In genomic region chr12:92444763-92445162, GRCh38 we compare ENCODE assay signal across 8 cellular contexts.
A peak's percentile ranks its signal among the peaks of the same experiment; 100 is the strongest.
DNase-seq lines count a peak whose midpoint lies in the region; ATAC-seq, FAIRE-seq and TF ChIP-seq lines count a peak whose summit lies in the region.
"Had no signal": no experiment of that assay in that cellular context is flagged by ENCODE, and none has a peak within 500 bp of the region (broad histone marks: within the 10 kb centered on the region; RNA-seq: fewer than 3 reads in every experiment).

No MANE protein-coding gene starts in this region.

- H3K4me2 ChIP-seq in GM12878 (ENCODE audit: control insufficient read depth, insufficient read depth) = peak overlapping the region; percentile 67

- H3K9ac ChIP-seq in GM12878 (ENCODE audit: control insufficient read depth, insufficient read depth, low read length) = peak overlapping the region; percentile 75

- no peaks in the 10 kb centered on the region for H4K20me1 ChIP-seq in GM12878 (ENCODE audit: control insufficient read depth, insufficient read depth)

- TF ChIP-seq POLR2A in GM12878 (IDR thresholded peaks at IDR 0.05; ENCODE audit: low read depth, low read length) = peak; percentile 8; the same call in 1 of the 2 replicates

- in situ Hi-C loops in GM12878 (cut with MboI) = no loop called here

- no peak for TF ChIP-seq RAD21 in GM12878 (IDR thresholded peaks at IDR 0.05; ENCODE audit: insufficient read depth, low read depth, low read length)

- CTCF ChIA-PET in GM12878 (lab: Yijun Ruan, JAX) = interaction anchor here (0.7 to 2.4 kb wide), 13 partner anchors 18 to 1062 kb away, joined by 3 to 11 read pairs (median 4); no protein-coding TSS in a partner anchor

- SMC1A ChIA-PET in GM12878 (lab: Charles Lee; ENCODE audit: uncharacterized antibody, unreplicated experiment) = interaction anchor here (0.6 to 10.0 kb wide), 32 partner anchors 10 to 953 kb away, joined by 3 to 117 read pairs (median 6); partner anchors contain the start of gene BTG1

- ATAC-seq in GM19463 (IDR thresholded peaks at IDR 0.05; ENCODE audit: unreplicated experiment) (peak; percentile 22), HG03135 (IDR thresholded peaks at IDR 0.05; ENCODE audit: unreplicated experiment) (peak; percentile 39), GM12878 (peak; percentile 72)

- TSS peak; percentile 96 for BruUV-seq in GM12878 (replicated peaks; lab: Mats Ljungman, UMichigan)

- 1% methylated on average over 9 of the region's 9 CpGs for WGBS in GM12878 (ENCODE audit: insufficient coverage, insufficient replicate concordance, low lambda C conversion rate, missing lambda C conversion rate)

- no peak for TF ChIP-seq EP300 in GM12878 (IDR thresholded peaks at IDR 0.05; ENCODE audit: borderline replicate concordance in 1 of 2, control insufficient read depth in 1 of 2, low read depth in 2 of 2, low read length in 2 of 2)

- TF ChIP-seq CTCF in GM12878 (IDR thresholded peaks at IDR 0.05 in 2 of 3, conservative IDR thresholded peaks at IDR 0.05 in 1 of 3; ENCODE audit: control insufficient read depth in 2 of 3, extremely low read depth in 1 of 3, insufficient read depth in 1 of 3, low read depth in 3 of 3, low read length in 3 of 3) (no peak), tibial artery (IDR thresholded peaks at IDR 0.05) (no peak)

- H3K4me3 ChIP-seq in GM12878 (no peak overlapping the region), tibial artery (no peak overlapping the region)
- H3K4me3 ChIP-seq: HAP-1 had no signal

- H3K27me3 ChIP-seq in GM12878 (replicated peaks in 1 of 2; ENCODE audit: control insufficient read depth in 2 of 2, insufficient read depth in 2 of 2, low read length in 1 of 2) = no peaks in the 10 kb centered on the region
- no peaks in the 10 kb centered on the region for H3K27me3 ChIP-seq in tibial artery

- peaks cover 2% of the 10 kb centered on the region; the same call in 1 of the 2 replicates for H3K79me2 ChIP-seq in GM12878 (ENCODE audit: control insufficient read depth, insufficient read depth, low read length)

- RAD21 ChIA-PET in GM12878 (lab: Charles Lee; ENCODE audit: unreplicated experiment) = interaction anchor here (0.8 to 5.3 kb wide), 24 partner anchors 8 to 299 kb away, joined by 3 to 67 read pairs (median 10); partner anchors contain the start of gene BTG1

- POLR2A ChIA-PET in GM12878 (lab: Charles Lee) = interaction anchor here (1.0 to 5.1 kb wide), 13 partner anchors 10 to 299 kb away, joined by 3 to 34 read pairs (median 7); partner anchors contain the start of gene BTG1

- intact Hi-C loops in GM12878 (cut with micrococcal nuclease; ENCODE audit: unreplicated experiment) (loop anchor here (1.0 to 5.0 kb wide), 8 partner anchors 12 to 297 kb away; partner anchors contain the start of gene BTG1), tibial artery (cut with DNase I; ENCODE audit: low total_unique reads) (no loop called here)

- no peaks in the 10 kb centered on the region for H3K36me3 ChIP-seq in GM12878 (ENCODE audit: control insufficient read depth in 2 of 2, insufficient read depth in 2 of 2, low read length in 1 of 2)
- H3K36me3 ChIP-seq in tibial artery = no peaks in the 10 kb centered on the region
- H3K36me3 ChIP-seq: HAP-1 had no signal

- H3K9me3 ChIP-seq in GM12878 (replicated peaks; ENCODE audit: control insufficient read depth, insufficient read depth, low read length) (peaks cover 8% of the 10 kb centered on the region), tibial artery (no peaks in the 10 kb centered on the region)
- H3K9me3 ChIP-seq: HAP-1 had no signal

- H3K27ac ChIP-seq in GM12878 (ENCODE audit: control insufficient read depth, insufficient read depth) (peak overlapping the region; percentile 100), tibial artery (no peak overlapping the region)

- H3K4me1 ChIP-seq in GM12878 (ENCODE audit: control insufficient read depth, insufficient read depth, low read length) (peaks cover 44% of the 10 kb centered on the region), tibial artery (peaks cover 0 to 21% (median 4%) of the 10 kb centered on the region in 4 donors)
- H3K4me1 ChIP-seq: HAP-1 had no signal

- no peak for FAIRE-seq in GM12878 (lab: Jason Lieb, UNC)

- DNase-seq in GM12878 (ENCODE audit: low read depth, low spot score) (no peak), tibial artery (peak; percentile 48 to 69), epidermal melanocyte (ENCODE audit: insufficient read length, low spot score) (no peak), NCI-H146 treated with DMSO at 0.1 percent for 48 hours (lab: John Stamatoyannopoulos, UW; ENCODE audit: unreplicated experiment) (no peak)
- no peak for DNase-seq in activated CD4-positive, alpha-beta T cell treated with anti-CD3 and anti-CD28 coated beads for 4 hours

- H2AFZ ChIP-seq in GM12878 (ENCODE audit: control insufficient read depth, low read depth, low read length) = peak overlapping the region; percentile 34; the same call in 1 of the 2 replicates

TF ChIP-seq in GM12878, 131 proteins besides CTCF, POLR2A, EP300 and RAD21 (continues in another document):
- peak; percentile 4; the same call in 1 of the 2 replicates for TF ChIP-seq PRDM15 (CRISPR knock-in tag; IDR thresholded peaks at IDR 0.05)
- peak; percentile 10 to 16; a peak in 2 of 4 replicates for TF ChIP-seq IKZF2 (IDR thresholded peaks at IDR 0.05)
- TF ChIP-seq ZNF687 (IDR thresholded peaks at IDR 0.05) = peak; percentile 95
- TF ChIP-seq NR2C2 (IDR thresholded peaks at IDR 0.05; ENCODE audit: borderline replicate concordance, control insufficient read depth, insufficient read length, low read depth) = no peak
- TF ChIP-seq NRF1 (conservative IDR thresholded peaks at IDR 0.05; ENCODE audit: low read depth, low read length) = no peak
- TF ChIP-seq IRF4 (IDR thresholded peaks at IDR 0.05; ENCODE audit: low read depth, low read length) = 0 out of 2 replicates have a peak, but pooled peaks have one; percentile 21
- TF ChIP-seq YY1 (IDR thresholded peaks at IDR 0.05; ENCODE audit: low read depth, low read length) = peak; percentile 38; the same call in 1 of the 2 replicates
- 0 out of 2 replicates have a peak, but pooled peaks have one; percentile 23 for TF ChIP-seq ASH2L (IDR thresholded peaks at IDR 0.05; ENCODE audit: borderline replicate concordance, low read depth)
- TF ChIP-seq BCL11A (IDR thresholded peaks at IDR 0.05; ENCODE audit: low read depth, low read length) = 0 out of 2 replicates have a peak, but pooled peaks have one; percentile 23

Comparison
In these comparisons a context has a peak if more than half of its experiments do, and no peak if none do; other contexts are left out.
1. ATAC-seq: peak in every context shown above with its lines; median percentile 72 in GM12878; 39 in HG03135; 22 in GM19463.
2. DNase-seq: peak in tibial artery (2 of 2); none in GM12878 (single experiment), epidermal melanocyte (single experiment), NCI-H146 treated with DMSO at 0.1 percent for 48 hours (single experiment) and activated CD4-positive, alpha-beta T cell treated with anti-CD3 and anti-CD28 coated beads for 4 hours (0 of 2).